ENCODE assay signal across 1 cellular context in the genomic region with DNA sequence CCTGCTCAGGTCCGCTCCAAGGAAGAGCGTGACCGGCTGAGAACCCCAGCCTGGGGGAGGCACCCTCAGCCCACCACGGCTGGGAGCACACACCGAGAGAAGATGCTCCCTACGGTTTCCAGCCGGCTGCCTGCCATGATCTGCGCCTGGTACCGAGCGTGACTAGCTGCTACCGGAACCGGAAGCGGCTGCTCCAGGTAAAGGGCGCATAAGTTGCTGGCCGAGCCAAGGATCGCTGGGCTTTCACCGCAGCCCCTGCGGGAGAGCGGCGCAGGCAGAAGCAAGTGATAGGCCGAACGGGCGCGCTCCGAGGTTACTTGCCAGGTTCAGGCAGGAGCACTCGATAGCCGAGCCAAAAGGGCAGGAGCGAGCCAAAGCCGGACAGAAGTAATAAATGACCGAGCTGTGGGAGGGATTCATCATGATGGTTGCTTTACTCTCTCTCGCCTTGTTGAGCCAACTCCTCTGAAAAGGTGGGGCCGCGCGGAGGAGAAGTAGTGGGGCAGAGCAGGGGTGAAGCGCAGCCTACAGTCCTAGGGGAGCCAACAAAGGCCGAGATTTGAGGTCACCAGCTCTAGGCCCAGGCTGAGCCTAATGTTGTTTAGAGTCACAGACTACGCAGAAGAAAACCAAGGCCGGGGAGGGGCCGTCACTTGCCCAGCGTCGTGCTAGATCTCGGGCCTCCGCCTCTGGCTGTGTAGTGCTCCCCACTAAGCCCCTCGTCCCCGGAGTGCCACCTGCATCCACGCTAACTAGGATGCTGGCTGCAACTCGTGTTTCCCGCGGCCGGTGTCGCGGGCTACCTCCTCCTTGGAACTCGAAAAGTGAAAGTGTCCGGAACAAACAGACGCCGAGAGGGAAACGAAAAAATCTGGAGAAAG.
TF ChIP-seq lines count a peak whose summit lies in the region.

A gene (minus strand): TSS at position 171 of the 881 bp plus-strand sequence. CDS start 34 bp downstream, at position 137.

TF ChIP-seq in K562, 482 proteins besides CTCF, POLR2A, EP300 and RAD21 (continued from another document and continues in another):
- TF ChIP-seq, protein P1, sequence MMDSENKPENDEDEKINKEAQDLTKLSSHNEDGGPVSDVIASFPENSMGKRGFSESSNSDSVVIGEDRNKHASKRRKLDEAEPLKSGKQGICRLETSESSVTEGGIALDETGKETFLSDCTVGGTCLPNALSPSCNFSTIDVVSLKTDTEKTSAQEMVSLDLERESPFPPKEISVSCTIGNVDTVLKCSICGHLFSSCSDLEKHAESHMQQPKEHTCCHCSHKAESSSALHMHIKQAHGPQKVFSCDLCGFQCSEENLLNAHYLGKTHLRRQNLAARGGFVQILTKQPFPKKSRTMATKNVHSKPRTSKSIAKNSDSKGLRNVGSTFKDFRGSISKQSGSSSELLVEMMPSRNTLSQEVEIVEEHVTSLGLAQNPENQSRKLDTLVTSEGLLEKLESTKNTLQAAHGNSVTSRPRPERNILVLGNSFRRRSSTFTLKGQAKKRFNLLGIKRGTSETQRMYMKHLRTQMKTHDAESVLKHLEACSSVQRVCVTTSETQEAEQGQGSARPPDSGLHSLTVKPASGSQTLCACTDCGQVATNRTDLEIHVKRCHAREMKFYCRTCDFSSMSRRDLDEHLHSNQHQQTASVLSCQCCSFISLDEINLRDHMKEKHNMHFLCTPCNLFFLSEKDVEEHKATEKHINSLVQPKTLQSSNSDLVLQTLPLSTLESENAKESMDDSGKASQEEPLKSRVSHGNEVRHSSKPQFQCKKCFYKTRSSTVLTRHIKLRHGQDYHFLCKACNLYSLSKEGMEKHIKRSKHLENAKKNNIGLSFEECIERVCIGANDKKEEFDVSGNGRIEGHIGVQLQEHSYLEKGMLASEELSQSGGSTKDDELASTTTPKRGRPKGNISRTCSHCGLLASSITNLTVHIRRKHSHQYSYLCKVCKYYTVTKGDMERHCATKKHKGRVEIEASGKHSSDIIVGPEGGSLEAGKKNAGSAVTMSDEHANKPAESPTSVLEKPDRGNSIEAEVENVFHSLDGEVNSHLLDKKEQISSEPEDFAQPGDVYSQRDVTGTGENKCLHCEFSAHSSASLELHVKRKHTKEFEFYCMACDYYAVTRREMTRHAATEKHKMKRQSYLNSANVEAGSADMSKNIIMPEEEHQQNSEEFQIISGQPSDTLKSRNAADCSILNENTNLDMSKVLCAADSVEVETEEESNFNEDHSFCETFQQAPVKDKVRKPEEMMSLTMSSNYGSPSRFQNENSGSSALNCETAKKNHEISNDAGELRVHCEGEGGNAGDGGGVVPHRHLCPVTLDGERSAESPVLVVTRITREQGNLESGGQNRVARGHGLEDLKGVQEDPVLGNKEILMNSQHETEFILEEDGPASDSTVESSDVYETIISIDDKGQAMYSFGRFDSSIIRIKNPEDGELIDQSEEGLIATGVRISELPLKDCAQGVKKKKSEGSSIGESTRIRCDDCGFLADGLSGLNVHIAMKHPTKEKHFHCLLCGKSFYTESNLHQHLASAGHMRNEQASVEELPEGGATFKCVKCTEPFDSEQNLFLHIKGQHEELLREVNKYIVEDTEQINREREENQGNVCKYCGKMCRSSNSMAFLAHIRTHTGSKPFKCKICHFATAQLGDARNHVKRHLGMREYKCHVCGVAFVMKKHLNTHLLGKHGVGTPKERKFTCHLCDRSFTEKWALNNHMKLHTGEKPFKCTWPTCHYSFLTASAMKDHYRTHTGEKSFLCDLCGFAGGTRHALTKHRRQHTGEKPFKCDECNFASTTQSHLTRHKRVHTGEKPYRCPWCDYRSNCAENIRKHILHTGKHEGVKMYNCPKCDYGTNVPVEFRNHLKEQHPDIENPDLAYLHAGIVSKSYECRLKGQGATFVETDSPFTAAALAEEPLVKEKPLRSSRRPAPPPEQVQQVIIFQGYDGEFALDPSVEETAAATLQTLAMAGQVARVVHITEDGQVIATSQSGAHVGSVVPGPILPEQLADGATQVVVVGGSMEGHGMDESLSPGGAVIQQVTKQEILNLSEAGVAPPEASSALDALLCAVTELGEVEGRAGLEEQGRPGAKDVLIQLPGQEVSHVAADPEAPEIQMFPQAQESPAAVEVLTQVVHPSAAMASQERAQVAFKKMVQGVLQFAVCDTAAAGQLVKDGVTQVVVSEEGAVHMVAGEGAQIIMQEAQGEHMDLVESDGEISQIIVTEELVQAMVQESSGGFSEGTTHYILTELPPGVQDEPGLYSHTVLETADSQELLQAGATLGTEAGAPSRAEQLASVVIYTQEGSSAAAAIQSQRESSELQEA (IDR thresholded peaks at IDR 0.05; ENCODE audit: low read depth), result no peak
- TF ChIP-seq, protein P2, sequence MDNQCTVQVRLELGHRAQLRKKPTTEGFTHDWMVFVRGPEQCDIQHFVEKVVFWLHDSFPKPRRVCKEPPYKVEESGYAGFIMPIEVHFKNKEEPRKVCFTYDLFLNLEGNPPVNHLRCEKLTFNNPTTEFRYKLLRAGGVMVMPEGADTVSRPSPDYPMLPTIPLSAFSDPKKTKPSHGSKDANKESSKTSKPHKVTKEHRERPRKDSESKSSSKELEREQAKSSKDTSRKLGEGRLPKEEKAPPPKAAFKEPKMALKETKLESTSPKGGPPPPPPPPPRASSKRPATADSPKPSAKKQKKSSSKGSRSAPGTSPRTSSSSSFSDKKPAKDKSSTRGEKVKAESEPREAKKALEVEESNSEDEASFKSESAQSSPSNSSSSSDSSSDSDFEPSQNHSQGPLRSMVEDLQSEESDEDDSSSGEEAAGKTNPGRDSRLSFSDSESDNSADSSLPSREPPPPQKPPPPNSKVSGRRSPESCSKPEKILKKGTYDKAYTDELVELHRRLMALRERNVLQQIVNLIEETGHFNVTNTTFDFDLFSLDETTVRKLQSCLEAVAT (IDR thresholded peaks at IDR 0.05), result peak in 1 of 2 experiments; percentile 100; a peak in 2 of 4 replicates
- TF ChIP-seq, protein P3, sequence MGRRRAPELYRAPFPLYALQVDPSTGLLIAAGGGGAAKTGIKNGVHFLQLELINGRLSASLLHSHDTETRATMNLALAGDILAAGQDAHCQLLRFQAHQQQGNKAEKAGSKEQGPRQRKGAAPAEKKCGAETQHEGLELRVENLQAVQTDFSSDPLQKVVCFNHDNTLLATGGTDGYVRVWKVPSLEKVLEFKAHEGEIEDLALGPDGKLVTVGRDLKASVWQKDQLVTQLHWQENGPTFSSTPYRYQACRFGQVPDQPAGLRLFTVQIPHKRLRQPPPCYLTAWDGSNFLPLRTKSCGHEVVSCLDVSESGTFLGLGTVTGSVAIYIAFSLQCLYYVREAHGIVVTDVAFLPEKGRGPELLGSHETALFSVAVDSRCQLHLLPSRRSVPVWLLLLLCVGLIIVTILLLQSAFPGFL (CRISPR knock-in tag; IDR thresholded peaks at IDR 0.05), result no peak
- TF ChIP-seq NR2F6 (CRISPR knock-in tag; IDR thresholded peaks at IDR 0.05) (0 out of 2 replicates have a peak, but pooled peaks have one; percentile 38), LEF1 (IDR thresholded peaks at IDR 0.05) (no peak), RAD51 (IDR thresholded peaks at IDR 0.05; ENCODE audit: borderline replicate concordance, low read depth) (peak; percentile 71), PHB2 (IDR thresholded peaks at IDR 0.05; ENCODE audit: low read depth) (no peak; the same call in 1 of the 2 replicates), MXI1 (IDR thresholded peaks at IDR 0.05; ENCODE audit: low read depth, low read length) (peak; percentile 60), RFX1 (IDR thresholded peaks at IDR 0.05) (no peak), LCOR (CRISPR knock-in tag; IDR thresholded peaks at IDR 0.05) (peak; percentile 95), SMARCB1 (IDR thresholded peaks at IDR 0.05; ENCODE audit: insufficient read length, low read depth) (no peak), SRSF9 (IDR thresholded peaks at IDR 0.05; ENCODE audit: borderline replicate concordance, low read depth, low read length) (no peak), TAF15 (IDR thresholded peaks at IDR 0.05; ENCODE audit: low read depth, low read length) (no peak), CTBP1 (IDR thresholded peaks at IDR 0.05; ENCODE audit: borderline replicate concordance) (peak; percentile 94), ZNF212 (CRISPR knock-in tag; IDR thresholded peaks at IDR 0.05) (no peak), ESRRB (CRISPR knock-in tag; IDR thresholded peaks at IDR 0.05; ENCODE audit: borderline replicate concordance) (no peak), CHCHD3 (CRISPR knock-in tag; IDR thresholded peaks at IDR 0.05) (no peak), COPS2 (conservative IDR thresholded peaks at IDR 0.05) (no peak), RBM25 (IDR thresholded peaks at IDR 0.05; ENCODE audit: low read depth, low read length, severe bottlenecking) (no peak)
- TF ChIP-seq, protein P4, sequence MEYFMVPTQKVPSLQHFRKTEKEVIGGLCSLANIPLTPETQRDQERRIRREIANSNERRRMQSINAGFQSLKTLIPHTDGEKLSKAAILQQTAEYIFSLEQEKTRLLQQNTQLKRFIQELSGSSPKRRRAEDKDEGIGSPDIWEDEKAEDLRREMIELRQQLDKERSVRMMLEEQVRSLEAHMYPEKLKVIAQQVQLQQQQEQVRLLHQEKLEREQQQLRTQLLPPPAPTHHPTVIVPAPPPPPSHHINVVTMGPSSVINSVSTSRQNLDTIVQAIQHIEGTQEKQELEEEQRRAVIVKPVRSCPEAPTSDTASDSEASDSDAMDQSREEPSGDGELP (CRISPR knock-in tag; IDR thresholded peaks at IDR 0.05; ENCODE audit: borderline replicate concordance), result peak; percentile 95
- TF ChIP-seq, protein P5, sequence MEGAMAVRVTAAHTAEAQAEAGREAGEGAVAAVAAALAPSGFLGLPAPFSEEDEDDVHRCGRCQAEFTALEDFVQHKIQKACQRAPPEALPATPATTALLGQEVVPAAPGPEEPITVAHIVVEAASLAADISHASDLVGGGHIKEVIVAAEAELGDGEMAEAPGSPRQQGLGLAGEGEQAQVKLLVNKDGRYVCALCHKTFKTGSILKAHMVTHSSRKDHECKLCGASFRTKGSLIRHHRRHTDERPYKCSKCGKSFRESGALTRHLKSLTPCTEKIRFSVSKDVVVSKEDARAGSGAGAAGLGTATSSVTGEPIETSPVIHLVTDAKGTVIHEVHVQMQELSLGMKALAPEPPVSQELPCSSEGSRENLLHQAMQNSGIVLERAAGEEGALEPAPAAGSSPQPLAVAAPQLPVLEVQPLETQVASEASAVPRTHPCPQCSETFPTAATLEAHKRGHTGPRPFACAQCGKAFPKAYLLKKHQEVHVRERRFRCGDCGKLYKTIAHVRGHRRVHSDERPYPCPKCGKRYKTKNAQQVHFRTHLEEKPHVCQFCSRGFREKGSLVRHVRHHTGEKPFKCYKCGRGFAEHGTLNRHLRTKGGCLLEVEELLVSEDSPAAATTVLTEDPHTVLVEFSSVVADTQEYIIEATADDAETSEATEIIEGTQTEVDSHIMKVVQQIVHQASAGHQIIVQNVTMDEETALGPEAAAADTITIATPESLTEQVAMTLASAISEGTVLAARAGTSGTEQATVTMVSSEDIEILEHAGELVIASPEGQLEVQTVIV (CRISPR knock-in tag; IDR thresholded peaks at IDR 0.05; ENCODE audit: borderline replicate concordance), result no peak
- TF ChIP-seq, protein P6, sequence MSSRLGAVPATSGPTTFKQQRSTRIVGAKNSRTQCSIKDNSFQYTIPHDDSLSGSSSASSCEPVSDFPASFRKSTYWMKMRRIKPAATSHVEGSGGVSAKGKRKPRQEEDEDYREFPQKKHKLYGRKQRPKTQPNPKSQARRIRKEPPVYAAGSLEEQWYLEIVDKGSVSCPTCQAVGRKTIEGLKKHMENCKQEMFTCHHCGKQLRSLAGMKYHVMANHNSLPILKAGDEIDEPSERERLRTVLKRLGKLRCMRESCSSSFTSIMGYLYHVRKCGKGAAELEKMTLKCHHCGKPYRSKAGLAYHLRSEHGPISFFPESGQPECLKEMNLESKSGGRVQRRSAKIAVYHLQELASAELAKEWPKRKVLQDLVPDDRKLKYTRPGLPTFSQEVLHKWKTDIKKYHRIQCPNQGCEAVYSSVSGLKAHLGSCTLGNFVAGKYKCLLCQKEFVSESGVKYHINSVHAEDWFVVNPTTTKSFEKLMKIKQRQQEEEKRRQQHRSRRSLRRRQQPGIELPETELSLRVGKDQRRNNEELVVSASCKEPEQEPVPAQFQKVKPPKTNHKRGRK (tag; IDR thresholded peaks at IDR 0.05), result no peak
- TF ChIP-seq, protein P7, sequence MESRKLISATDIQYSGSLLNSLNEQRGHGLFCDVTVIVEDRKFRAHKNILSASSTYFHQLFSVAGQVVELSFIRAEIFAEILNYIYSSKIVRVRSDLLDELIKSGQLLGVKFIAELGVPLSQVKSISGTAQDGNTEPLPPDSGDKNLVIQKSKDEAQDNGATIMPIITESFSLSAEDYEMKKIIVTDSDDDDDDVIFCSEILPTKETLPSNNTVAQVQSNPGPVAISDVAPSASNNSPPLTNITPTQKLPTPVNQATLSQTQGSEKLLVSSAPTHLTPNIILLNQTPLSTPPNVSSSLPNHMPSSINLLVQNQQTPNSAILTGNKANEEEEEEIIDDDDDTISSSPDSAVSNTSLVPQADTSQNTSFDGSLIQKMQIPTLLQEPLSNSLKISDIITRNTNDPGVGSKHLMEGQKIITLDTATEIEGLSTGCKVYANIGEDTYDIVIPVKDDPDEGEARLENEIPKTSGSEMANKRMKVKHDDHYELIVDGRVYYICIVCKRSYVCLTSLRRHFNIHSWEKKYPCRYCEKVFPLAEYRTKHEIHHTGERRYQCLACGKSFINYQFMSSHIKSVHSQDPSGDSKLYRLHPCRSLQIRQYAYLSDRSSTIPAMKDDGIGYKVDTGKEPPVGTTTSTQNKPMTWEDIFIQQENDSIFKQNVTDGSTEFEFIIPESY (CRISPR knock-in tag; IDR thresholded peaks at IDR 0.05), result peak; percentile 59; the same call in 1 of the 2 replicates
- TF ChIP-seq, protein P8, sequence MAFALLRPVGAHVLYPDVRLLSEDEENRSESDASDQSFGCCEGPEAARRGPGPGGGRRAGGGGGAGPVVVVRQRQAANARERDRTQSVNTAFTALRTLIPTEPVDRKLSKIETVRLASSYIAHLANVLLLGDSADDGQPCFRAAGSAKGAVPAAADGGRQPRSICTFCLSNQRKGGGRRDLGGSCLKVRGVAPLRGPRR (CRISPR knock-in tag; IDR thresholded peaks at IDR 0.05), result no peak
